ENCODE assay signal across 24 cellular contexts in genomic region chr6:168408504-168409136, GRCh38. TPM values are rescaled to one million over a fixed set of nuclear protein-coding genes. Genes with fewer than 3 reads are reported as not detected.
"Had no signal": no experiment of that assay in that cellular context is flagged by ENCODE, and none has a peak within 500 bp of the region (broad histone marks: within the 10 kb centered on the region; RNA-seq: fewer than 3 reads in every experiment).

No MANE protein-coding gene starts in this region.

- H3K36me3 ChIP-seq: spleen, thyroid gland, WERI-Rb-1 had no signal

- H3K4me1 ChIP-seq: spleen had no signal

- H3K27me3 ChIP-seq: spleen, thyroid gland had no signal

- H3K9me3 Mint-ChIP-seq: activated CD4-positive, alpha-beta T cell treated with anti-CD3 and anti-CD28 coated beads, Interleukin-2, amount 10 ng/mL, durations not matched to agents 7 days and 5 days; activated CD8-positive, alpha-beta T cell treated with anti-CD3 and anti-CD28 coated beads for 36 hours; activated naive CD4-positive, alpha-beta T cell treated with anti-CD3 and anti-CD28 coated beads, Interleukin-2, amount 50 U/mL, for 72 hours; nephron progenitor cell; stimulated activated naive CD8-positive, alpha-beta T cell treated with anti-CD3 and anti-CD28 coated beads, Interleukin-15, Interleukin-2, amounts not matched to agents 100 ng/mL and 50 ng/mL, for 24 hours; T-helper 2 cell treated with Interferon-gamma antibody and Interleukin-4, amounts not matched to agents 5 μg/mL and 100 μg/mL, for 36 hours had no signal

- DNase-seq: activated CD4-positive, alpha-beta T cell treated with anti-CD3 and anti-CD28 coated beads, Interleukin-2, amount 10 ng/mL, durations not matched to agents 7 days and 5 days; activated CD4-positive, CD25-positive, alpha-beta regulatory T cell treated with anti-CD3 and anti-CD28 coated beads, Interleukin-2, amount 50 U/mL, for 72 hours; activated CD8-positive, alpha-beta memory T cell treated with anti-CD3 and anti-CD28 coated beads, Interleukin-2, amount 10 ng/mL, durations not matched to agents 7 days and 5 days; activated CD8-positive, alpha-beta T cell treated with anti-CD3 and anti-CD28 coated beads for 36 hours; activated gamma-delta T cell treated with Interleukin-2 at 50 U/mL for 16 hours; activated T-cell treated with anti-CD3 and anti-CD28 coated beads for 4 hours; effector CD4-positive, alpha-beta T cell; erythroblast; foreskin fibroblast; kidney glomerular epithelial cell; nephron progenitor cell; occipital lobe; spleen; substantia nigra; thyroid gland; WERI-Rb-1 had no signal

- H3K27me3 Mint-ChIP-seq: activated CD4-positive, alpha-beta T cell treated with anti-CD3 and anti-CD28 coated beads, Interleukin-2, amount 10 ng/mL, durations not matched to agents 7 days and 5 days; activated CD8-positive, alpha-beta memory T cell treated with anti-CD3 and anti-CD28 coated beads, Interleukin-2, amount 10 ng/mL, durations not matched to agents 7 days and 5 days; activated CD8-positive, alpha-beta T cell treated with anti-CD3 and anti-CD28 coated beads for 36 hours; dendritic cell treated with granulocyte-macrophage colony-stimulating factor and Interleukin-4, amounts not matched to agents 40 ng/mL and 50 ng/mL, for 4 days; stimulated activated naive CD8-positive, alpha-beta T cell treated with anti-CD3 and anti-CD28 coated beads, Interleukin-15, Interleukin-2, amounts not matched to agents 100 ng/mL and 50 ng/mL, for 24 hours had no signal

- H3K4me3 ChIP-seq: spleen, thyroid gland had no signal

- H3K27ac ChIP-seq: spleen, thyroid gland, WERI-Rb-1 had no signal

- H3K4me1 Mint-ChIP-seq: activated CD4-positive, alpha-beta T cell treated with anti-CD3 and anti-CD28 coated beads, Interleukin-2, amount 10 ng/mL, durations not matched to agents 7 days and 5 days; activated CD8-positive, alpha-beta memory T cell treated with anti-CD3 and anti-CD28 coated beads, Interleukin-2, amount 10 ng/mL, durations not matched to agents 7 days and 5 days; brain had no signal

- H3K9me3 ChIP-seq: spleen, thyroid gland had no signal

- H3K4me3 Mint-ChIP-seq: activated CD4-positive, alpha-beta T cell treated with anti-CD3 and anti-CD28 coated beads, Interleukin-2, amount 10 ng/mL, durations not matched to agents 7 days and 5 days; activated CD8-positive, alpha-beta memory T cell treated with anti-CD3 and anti-CD28 coated beads, Interleukin-2, amount 10 ng/mL, durations not matched to agents 7 days and 5 days; activated CD8-positive, alpha-beta T cell treated with anti-CD3 and anti-CD28 coated beads for 36 hours; brain; dendritic cell treated with granulocyte-macrophage colony-stimulating factor and Interleukin-4, amounts not matched to agents 40 ng/mL and 50 ng/mL, for 4 days; nephron progenitor cell; stimulated activated naive CD8-positive, alpha-beta T cell treated with anti-CD3 and anti-CD28 coated beads, Interleukin-15, Interleukin-2, amounts not matched to agents 100 ng/mL and 50 ng/mL, for 24 hours; T-helper 2 cell treated with Interferon-gamma antibody and Interleukin-4, amounts not matched to agents 5 μg/mL and 100 μg/mL, for 36 hours had no signal

- ATAC-seq: activated CD8-positive, alpha-beta memory T cell treated with anti-CD3 and anti-CD28 coated beads, Interleukin-2, amount 10 ng/mL, durations not matched to agents 7 days and 5 days; activated CD8-positive, alpha-beta T cell treated with anti-CD3 and anti-CD28 coated beads for 36 hours; activated naive CD4-positive, alpha-beta T cell treated with anti-CD3 and anti-CD28 coated beads, Interleukin-2, amount 50 U/mL, for 72 hours had no signal

- H3K27ac Mint-ChIP-seq: activated CD4-positive, alpha-beta T cell treated with anti-CD3 and anti-CD28 coated beads, Interleukin-2, amount 10 ng/mL, durations not matched to agents 7 days and 5 days; activated CD8-positive, alpha-beta memory T cell treated with anti-CD3 and anti-CD28 coated beads, Interleukin-2, amount 10 ng/mL, durations not matched to agents 7 days and 5 days; activated CD8-positive, alpha-beta T cell treated with anti-CD3 and anti-CD28 coated beads for 36 hours; activated naive CD4-positive, alpha-beta T cell treated with anti-CD3 and anti-CD28 coated beads, Interleukin-2, amount 50 U/mL, for 72 hours; dendritic cell treated with granulocyte-macrophage colony-stimulating factor and Interleukin-4, amounts not matched to agents 40 ng/mL and 50 ng/mL, for 4 days; nephron progenitor cell; stimulated activated naive CD8-positive, alpha-beta T cell treated with anti-CD3 and anti-CD28 coated beads, Interleukin-15, Interleukin-2, amounts not matched to agents 100 ng/mL and 50 ng/mL, for 24 hours; T-helper 2 cell treated with Interferon-gamma antibody and Interleukin-4, amounts not matched to agents 5 μg/mL and 100 μg/mL, for 36 hours had no signal

- H3K36me3 Mint-ChIP-seq: activated CD8-positive, alpha-beta memory T cell treated with anti-CD3 and anti-CD28 coated beads, Interleukin-2, amount 10 ng/mL, durations not matched to agents 7 days and 5 days; activated naive CD4-positive, alpha-beta T cell treated with anti-CD3 and anti-CD28 coated beads, Interleukin-2, amount 50 U/mL, for 72 hours; brain had no signal

RNA-seq across cellular contexts. Expression of gene SMOC2, which starts 32.4 kb away (rescaled TPM):
- total RNA-seq: activated CD4-positive, alpha-beta T cell treated with anti-CD3 and anti-CD28 coated beads, Interleukin-2, amount 10 ng/mL, durations not matched to agents 7 days and 5 days; activated CD8-positive, alpha-beta memory T cell treated with anti-CD3 and anti-CD28 coated beads, Interleukin-2, amount 10 ng/mL, durations not matched to agents 7 days and 5 days; activated CD8-positive, alpha-beta T cell treated with anti-CD3 and anti-CD28 coated beads for 36 hours; activated naive CD4-positive, alpha-beta T cell treated with anti-CD3 and anti-CD28 coated beads, Interleukin-2, amount 50 U/mL, for 72 hours; fibroblast of lung; glomerular endothelial cell; mononuclear cell had no signal
